8 cellular contexts compared by ENCODE assay signal in genomic region chr9:21317956-21318923, GRCh38. TPM values are rescaled to one million over a fixed set of nuclear protein-coding genes. Genes with fewer than 3 reads are reported as not detected.
DNase-seq lines count a peak whose midpoint lies in the region; ATAC-seq and TF ChIP-seq lines count a peak whose summit lies in the region.

No MANE protein-coding gene starts in this region.

- no peak overlapping the region for H3K27ac ChIP-seq in Peyer's patch
- H3K27ac ChIP-seq in colonic mucosa: no peak overlapping the region
- H3K27ac ChIP-seq in lung (ENCODE audit: low read depth in 1 of 2, low read length in 1 of 2): no peak overlapping the region
- no peak overlapping the region for H3K27ac ChIP-seq in upper lobe of left lung

- H3K36me3 ChIP-seq in Peyer's patch (peaks cover 0 to 16% (median 0%) of the 10 kb centered on the region in 3 donors), colonic mucosa (no peaks in the 10 kb centered on the region), lung (ENCODE audit: control insufficient read depth in 2 of 2, insufficient read depth in 2 of 2, low read length in 2 of 2) (peaks cover 4 to 5% of the 10 kb centered on the region in 2 donors), upper lobe of left lung (peaks cover 0 to 16% (median 8%) of the 10 kb centered on the region in 4 donors)

- intact Hi-C loops in colonic mucosa (cut with DNase I): loop anchor here (10.0 kb wide), 1 partner anchor 477 kb away; no protein-coding TSS in a partner anchor

- peak; percentile 22 to 73 (median 63) for TF ChIP-seq CTCF in Peyer's patch (IDR thresholded peaks at IDR 0.05)
- TF ChIP-seq CTCF in colonic mucosa (IDR thresholded peaks at IDR 0.05): peak; percentile 57
- peak; percentile 41 for TF ChIP-seq CTCF in lung (IDR thresholded peaks at IDR 0.05; ENCODE audit: control extremely low read depth, extremely low read depth)
- peak in 5 of 6 experiments; percentile 50 to 63 (median 61) for TF ChIP-seq CTCF in upper lobe of left lung (IDR thresholded peaks at IDR 0.05)

- WGBS in lung, 2 donors: 20 to 25% methylated on average over 7 of the region's 7 CpGs
- WGBS in upper lobe of left lung, 2 donors: 20 to 24% methylated on average over 7 of the region's 7 CpGs

- no peaks in the 10 kb centered on the region for H3K27me3 ChIP-seq in Peyer's patch
- H3K27me3 ChIP-seq in colonic mucosa: no peaks in the 10 kb centered on the region
- H3K27me3 ChIP-seq in lung (ENCODE audit: control insufficient read depth, insufficient read depth): no peaks in the 10 kb centered on the region
- H3K27me3 ChIP-seq in upper lobe of left lung: no peaks in the 10 kb centered on the region

- H3K4me1 ChIP-seq in Peyer's patch (no peaks in the 10 kb centered on the region), colonic mucosa (no peaks in the 10 kb centered on the region), lung (ENCODE audit: control insufficient read depth in 2 of 2, insufficient read depth in 2 of 2, low read length in 2 of 2) (peaks cover 0 to 2% of the 10 kb centered on the region in 2 donors), upper lobe of left lung (peaks cover 0 to 5% (median 2%) of the 10 kb centered on the region in 4 donors)

- H3K9me3 ChIP-seq in Peyer's patch (no peaks in the 10 kb centered on the region), colonic mucosa (no peaks in the 10 kb centered on the region), lung (ENCODE audit: control insufficient read depth in 2 of 2, insufficient read depth in 1 of 2, low read length in 1 of 2) (no peaks in the 10 kb centered on the region), upper lobe of left lung (no peaks in the 10 kb centered on the region)

- H3K4me3 ChIP-seq in Peyer's patch: no peak overlapping the region
- H3K4me3 ChIP-seq in colonic mucosa: no peak overlapping the region
- H3K4me3 ChIP-seq in lung: no peak overlapping the region
- H3K4me3 ChIP-seq in upper lobe of left lung: no peak overlapping the region

- peak; percentile 77 for ATAC-seq in GM19035 (IDR thresholded peaks at IDR 0.05; ENCODE audit: unreplicated experiment)
- peak; percentile 76 for ATAC-seq in HG03575 (IDR thresholded peaks at IDR 0.05; ENCODE audit: extremely low read depth, insufficient number of reproducible peaks, low FRiP score, unreplicated experiment)
- peak; percentile 66 for ATAC-seq in lung (ENCODE audit: insufficient read depth, low FRiP score)
- ATAC-seq in upper lobe of left lung (ENCODE audit: low FRiP score in 2 of 2): peak in 1 of 2 donors; percentile 78

- TF ChIP-seq POLR2A in Peyer's patch (IDR thresholded peaks at IDR 0.05): no peak
- no peak for TF ChIP-seq POLR2A in upper lobe of left lung (IDR thresholded peaks at IDR 0.05)

- TF ChIP-seq EP300 in upper lobe of left lung (IDR thresholded peaks at IDR 0.05): no peak

- DNase-seq in D341Med (ENCODE audit: low spot score) (peak; percentile 49), Peyer's patch (peak in 1 of 3 donors; percentile 66), colonic mucosa (peak; percentile 47), lung (ENCODE audit: low spot score) (no peak), upper lobe of left lung (no peak), NCI-H187 treated with DMSO at 0.1 percent for 48 hours (lab: John Stamatoyannopoulos, UW) (no peak)

- H3K9ac ChIP-seq in colonic mucosa (ENCODE audit: low read depth in 2 of 2, low read length in 2 of 2): no peak overlapping the region

RNA-seq across cellular contexts. Expression of gene IFNA5, which starts 13.1 kb away (rescaled TPM):
- 1 to 10 TPM in 1 of 4 donors, not detected in 3; 1.4 TPM for total RNA-seq in Peyer's patch
- total RNA-seq in colonic mucosa: not detected
- under 1 TPM in 1 of 2 donors, not detected in 1; 0.28 TPM for total RNA-seq in lung
- under 1 TPM in 1 of 2 donors, not detected in 1; 0.12 TPM for polyA plus RNA-seq in lung
- total RNA-seq in upper lobe of left lung: under 1 TPM in 1 of 6 donors, not detected in 5; 0.23 TPM

RNA-seq across cellular contexts. Expression of gene KLHL9, which starts 17.0 kb away (rescaled TPM):
- total RNA-seq in Peyer's patch (10 to 100 TPM; 16.3 to 23.1 (median 18.5) TPM), colonic mucosa (10 to 100 TPM; 20.4 to 23.9 TPM), lung (10 to 100 TPM; 21.0 to 39.0 TPM), upper lobe of left lung (10 to 100 TPM; 14.6 to 23.7 (median 19.5) TPM)
- polyA plus RNA-seq in lung: 10 to 100 TPM in 1 of 2 donors, 1 to 10 TPM in 1; 6.5 to 10.5 TPM

RNA-seq across cellular contexts. Expression of gene IFNA6, which starts 32.4 kb away (rescaled TPM):
- total RNA-seq in Peyer's patch: not detected
- not detected for total RNA-seq in colonic mucosa
- not detected for total RNA-seq in lung
- polyA plus RNA-seq in lung: not detected
- not detected for total RNA-seq in upper lobe of left lung

RNA-seq across cellular contexts. Expression of gene IFNA13, which starts 49.6 kb away (rescaled TPM):
- total RNA-seq in Peyer's patch (not detected), colonic mucosa (not detected), lung (not detected), upper lobe of left lung (not detected)
- not detected for polyA plus RNA-seq in lung

Comparison
In these comparisons a context has a peak if more than half of its experiments do, and no peak if none do; other contexts are left out.
1. DNase-seq: peak in D341Med (single experiment) and colonic mucosa (single experiment); none in lung (single experiment), upper lobe of left lung (0 of 2) and NCI-H187 treated with DMSO at 0.1 percent for 48 hours (single experiment).
2. Peak in every context shown above with its lines, with median percentiles within 50 percentile points of each other: CTCF ChIP-seq.